Comparison of ENCODE assay signal across 8 cellular contexts in the genomic region with DNA sequence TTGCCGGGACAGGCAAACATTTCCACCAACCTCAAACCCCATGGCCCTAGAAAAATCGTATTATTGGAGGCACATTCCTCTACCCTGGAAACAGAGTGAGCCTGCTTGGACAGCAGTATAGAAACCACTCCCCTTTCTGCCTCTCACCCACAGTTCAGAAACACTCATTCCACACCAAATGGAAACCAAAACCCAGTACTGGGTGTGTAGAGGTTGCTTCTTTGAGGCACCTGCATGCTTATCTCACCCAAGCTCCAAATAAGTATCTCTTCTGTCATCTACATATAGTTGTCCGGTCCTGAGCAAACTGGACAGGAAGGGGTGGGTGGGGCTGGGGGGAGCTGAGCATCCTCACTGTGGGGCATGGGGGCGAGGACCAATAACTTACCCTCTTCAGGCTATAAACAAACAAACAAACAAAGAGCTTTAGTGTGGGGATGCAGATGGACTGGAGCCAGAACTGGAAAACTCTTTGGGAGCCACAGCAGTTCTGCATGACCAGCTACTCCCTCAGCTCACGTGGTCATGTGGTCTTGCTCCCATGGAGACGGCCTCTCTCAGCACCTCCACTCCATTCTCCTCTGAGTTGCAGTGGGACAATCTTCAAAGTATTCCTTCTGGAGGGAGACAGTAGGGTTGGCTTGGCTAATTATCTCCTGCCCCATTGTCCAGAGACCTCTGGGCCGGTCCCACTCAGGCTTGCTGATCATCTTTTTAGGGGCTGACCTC. TPM values are rescaled to one million over a fixed set of nuclear protein-coding genes. Genes with fewer than 3 reads are reported as not detected.
DNase-seq lines count a peak whose midpoint lies in the region; ATAC-seq and TF ChIP-seq lines count a peak whose summit lies in the region.

No MANE protein-coding gene starts in this region.

- H3K9me3 Mint-ChIP-seq in effector memory CD8-positive, alpha-beta T cell = no peaks in the 10 kb centered on the region
- H3K9me3 Mint-ChIP-seq in nephron progenitor cell = no peaks in the 10 kb centered on the region

- no peaks in the 10 kb centered on the region for H3K9me3 ChIP-seq in osteoblast (ENCODE audit: low read depth, low read length)

- DNase-seq in GM13976 (ENCODE audit: low spot score) (peak; percentile 76), nephron progenitor cell (no peak), NCI-H82 (lab: John Stamatoyannopoulos, UW) (no peak), osteoblast (ENCODE audit: insufficient read length, low spot score, missing footprints) (no peak), foreskin fibroblast (no peak)
- DNase-seq in effector memory CD8-positive, alpha-beta T cell = no peak

- H3K36me3 ChIP-seq in osteoblast (ENCODE audit: insufficient read depth, low read length) = no peaks in the 10 kb centered on the region

- in situ Hi-C loops in GM13976 (cut with MboI; ENCODE audit: low sequenced_read_pairs, unreplicated experiment) = no loop called here

- H3K27ac ChIP-seq in osteoblast (ENCODE audit: low read depth, low read length) = no peak overlapping the region

- no peaks in the 10 kb centered on the region for H3K27me3 Mint-ChIP-seq in effector memory CD8-positive, alpha-beta T cell
- peaks cover 4% of the 10 kb centered on the region for H3K27me3 Mint-ChIP-seq in nephron progenitor cell (ENCODE audit: low read depth, poor library complexity)

- no peaks in the 10 kb centered on the region for H3K27me3 ChIP-seq in osteoblast (ENCODE audit: insufficient read depth, low read length)

- H3K4me1 ChIP-seq in osteoblast (ENCODE audit: insufficient read depth, low read length) = peaks cover 15% of the 10 kb centered on the region

- peak overlapping the region; percentile 8 to 51 for H3K4me3 Mint-ChIP-seq in effector memory CD8-positive, alpha-beta T cell
- H3K4me3 Mint-ChIP-seq in nephron progenitor cell = no peak overlapping the region

- no peak overlapping the region for H3K4me2 ChIP-seq in osteoblast (ENCODE audit: insufficient read depth, low read length)

- H3K27ac Mint-ChIP-seq in effector memory CD8-positive, alpha-beta T cell = peak overlapping the region; percentile 98 to 100
- no peak overlapping the region for H3K27ac Mint-ChIP-seq in nephron progenitor cell

- peaks cover 42 to 50% of the 10 kb centered on the region in 2 donors for H3K4me1 Mint-ChIP-seq in effector memory CD8-positive, alpha-beta T cell (ENCODE audit: low read depth in 2 of 2)
- peaks cover 28% of the 10 kb centered on the region for H3K4me1 Mint-ChIP-seq in nephron progenitor cell

- H2AFZ ChIP-seq in osteoblast (ENCODE audit: low read length) = no peak overlapping the region

- TF ChIP-seq CTCF in GM13976 (IDR thresholded peaks at IDR 0.05; ENCODE audit: borderline replicate concordance, control extremely low read depth, extremely low read depth, insufficient read depth, missing control alignments) (no peak), nephron progenitor cell (IDR thresholded peaks at IDR 0.05) (no peak), osteoblast (IDR thresholded peaks at IDR 0.05; ENCODE audit: extremely low read depth, low read depth, low read length) (no peak), foreskin fibroblast (IDR thresholded peaks at IDR 0.05; ENCODE audit: low read depth, low read length) (no peak)

- no peak overlapping the region for H3K4me3 ChIP-seq in osteoblast (ENCODE audit: insufficient read depth, low read length)
- no peak overlapping the region for H3K4me3 ChIP-seq in foreskin fibroblast (ENCODE audit: low read depth in 1 of 2, low read length in 2 of 2)

- H4K20me1 ChIP-seq in osteoblast (ENCODE audit: insufficient read depth, low read length) = no peaks in the 10 kb centered on the region

- no peaks in the 10 kb centered on the region for H3K79me2 ChIP-seq in osteoblast (ENCODE audit: insufficient read depth, low read length)

- ATAC-seq in GM21381 (IDR thresholded peaks at IDR 0.05; ENCODE audit: unreplicated experiment) (peak; percentile 67), HG03565 (IDR thresholded peaks at IDR 0.05; ENCODE audit: unreplicated experiment) (peak; percentile 62)
- ATAC-seq in effector memory CD8-positive, alpha-beta T cell (replicated peaks) = no peak

- H3K36me3 Mint-ChIP-seq in effector memory CD8-positive, alpha-beta T cell (ENCODE audit: insufficient read depth) = peaks cover 5% of the 10 kb centered on the region
- H3K36me3 Mint-ChIP-seq in nephron progenitor cell (ENCODE audit: low read depth) = no peaks in the 10 kb centered on the region

RNA-seq across cellular contexts. Expression of a gene that starts 1.0 kb away (rescaled TPM):
- not detected in 2 replicates for total RNA-seq in osteoblast

RNA-seq across cellular contexts. Expression of a gene that starts 27.6 kb away (rescaled TPM):
- total RNA-seq in osteoblast = 18.9 and 26.1 TPM in 2 replicates

RNA-seq across cellular contexts. Expression of a gene that starts 50.0 kb away (rescaled TPM):
- 25.6 and 34.4 TPM in 2 replicates for total RNA-seq in osteoblast

RNA-seq across cellular contexts. Expression of a gene that starts 58.3 kb away (rescaled TPM):
- under 0.01 TPM in 1 of 2 replicates, not detected in the other for total RNA-seq in osteoblast
